1 cellular context compared by ENCODE assay signal in the genomic region with DNA sequence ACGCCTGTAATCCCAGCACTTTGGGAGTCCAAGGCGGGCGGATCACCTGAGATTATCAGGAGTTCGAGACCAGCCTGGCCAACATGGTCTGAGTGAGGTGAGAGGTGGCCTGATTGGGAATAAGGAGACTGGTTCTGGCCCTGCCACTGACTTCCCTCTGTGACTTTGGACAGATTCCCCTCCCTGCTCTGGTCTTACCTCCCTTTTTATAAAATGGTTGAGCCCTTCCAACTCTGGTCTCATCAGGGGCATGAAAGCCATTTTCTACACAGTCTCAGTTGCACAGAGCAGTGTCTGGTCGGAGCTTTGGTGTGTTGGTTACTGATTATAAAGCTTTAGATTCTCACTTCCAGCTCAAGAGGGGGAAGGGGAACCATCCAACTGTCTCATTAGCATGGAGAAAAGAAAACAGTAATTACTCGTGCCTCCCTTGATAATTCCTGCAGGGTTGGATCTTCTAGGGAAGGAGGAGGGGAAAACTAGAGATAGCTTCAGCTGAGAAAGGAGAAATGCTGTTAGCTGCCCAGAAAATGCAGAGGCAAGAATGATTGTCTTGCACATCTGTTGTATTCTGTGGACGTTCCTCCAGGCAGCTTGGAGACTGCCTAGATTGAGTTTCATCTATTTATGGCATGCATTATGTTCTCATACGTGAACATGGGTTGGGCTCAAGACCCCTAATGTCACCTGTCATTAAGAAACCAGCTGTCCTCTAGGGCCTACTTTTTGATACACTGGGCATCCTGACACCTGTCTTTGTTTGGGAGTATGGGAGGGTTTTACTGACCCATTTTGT.
TF ChIP-seq lines count a peak whose summit lies in the region.

No MANE protein-coding gene starts in this region.

TF ChIP-seq in SK-N-SH treated with all-trans-retinoic acid at 6 μM for 48 hours, 23 proteins besides CTCF, POLR2A, EP300 and RAD21 (continued from another document):
- TF ChIP-seq ZNF565 (CRISPR knock-in tag; conservative IDR thresholded peaks at IDR 0.05; ENCODE audit: low read depth) (no peak), ZNF70 (CRISPR knock-in tag; IDR thresholded peaks at IDR 0.05) (no peak), ZFP30 (CRISPR knock-in tag; IDR thresholded peaks at IDR 0.05) (no peak), ARNTL (CRISPR knock-in tag; IDR thresholded peaks at IDR 0.05; ENCODE audit: borderline replicate concordance, low read depth) (no peak), OSR1 (CRISPR knock-in tag; IDR thresholded peaks at IDR 0.05) (no peak)
- TF ChIP-seq, protein P1, sequence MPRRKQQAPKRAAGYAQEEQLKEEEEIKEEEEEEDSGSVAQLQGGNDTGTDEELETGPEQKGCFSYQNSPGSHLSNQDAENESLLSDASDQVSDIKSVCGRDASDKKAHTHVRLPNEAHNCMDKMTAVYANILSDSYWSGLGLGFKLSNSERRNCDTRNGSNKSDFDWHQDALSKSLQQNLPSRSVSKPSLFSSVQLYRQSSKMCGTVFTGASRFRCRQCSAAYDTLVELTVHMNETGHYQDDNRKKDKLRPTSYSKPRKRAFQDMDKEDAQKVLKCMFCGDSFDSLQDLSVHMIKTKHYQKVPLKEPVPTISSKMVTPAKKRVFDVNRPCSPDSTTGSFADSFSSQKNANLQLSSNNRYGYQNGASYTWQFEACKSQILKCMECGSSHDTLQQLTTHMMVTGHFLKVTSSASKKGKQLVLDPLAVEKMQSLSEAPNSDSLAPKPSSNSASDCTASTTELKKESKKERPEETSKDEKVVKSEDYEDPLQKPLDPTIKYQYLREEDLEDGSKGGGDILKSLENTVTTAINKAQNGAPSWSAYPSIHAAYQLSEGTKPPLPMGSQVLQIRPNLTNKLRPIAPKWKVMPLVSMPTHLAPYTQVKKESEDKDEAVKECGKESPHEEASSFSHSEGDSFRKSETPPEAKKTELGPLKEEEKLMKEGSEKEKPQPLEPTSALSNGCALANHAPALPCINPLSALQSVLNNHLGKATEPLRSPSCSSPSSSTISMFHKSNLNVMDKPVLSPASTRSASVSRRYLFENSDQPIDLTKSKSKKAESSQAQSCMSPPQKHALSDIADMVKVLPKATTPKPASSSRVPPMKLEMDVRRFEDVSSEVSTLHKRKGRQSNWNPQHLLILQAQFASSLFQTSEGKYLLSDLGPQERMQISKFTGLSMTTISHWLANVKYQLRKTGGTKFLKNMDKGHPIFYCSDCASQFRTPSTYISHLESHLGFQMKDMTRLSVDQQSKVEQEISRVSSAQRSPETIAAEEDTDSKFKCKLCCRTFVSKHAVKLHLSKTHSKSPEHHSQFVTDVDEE (CRISPR knock-in tag; IDR thresholded peaks at IDR 0.05) = no peak
